9 cellular contexts compared by ENCODE assay signal in genomic region chr4:102535398-102536082, GRCh38. TPM values are rescaled to one million over a fixed set of nuclear protein-coding genes. Genes with fewer than 3 reads are reported as not detected.
DNase-seq lines count a peak whose midpoint lies in the region; ATAC-seq and TF ChIP-seq lines count a peak whose summit lies in the region.
"Had no signal": no experiment of that assay in that cellular context is flagged by ENCODE, and none has a peak within 500 bp of the region (broad histone marks: within the 10 kb centered on the region; RNA-seq: fewer than 3 reads in every experiment).

No MANE protein-coding gene starts in this region.

- no peaks in the 10 kb centered on the region for H3K27me3 Mint-ChIP-seq in T-helper 2 cell treated with Interferon-gamma antibody and Interleukin-4, amounts not matched to agents 5 μg/mL and 100 μg/mL, for 36 hours (ENCODE audit: low read depth)

- no peaks in the 10 kb centered on the region for H3K9me3 Mint-ChIP-seq in T-helper 2 cell treated with Interferon-gamma antibody and Interleukin-4, amounts not matched to agents 5 μg/mL and 100 μg/mL, for 36 hours

- no TSS peak for BruUV-seq in PC-3 (replicated peaks; lab: Mats Ljungman, UMichigan)

- H3K9me3 ChIP-seq in PC-3 (ENCODE audit: low read length), result no peaks in the 10 kb centered on the region
- H3K9me3 ChIP-seq: upper lobe of left lung had no signal

- TF ChIP-seq CTCF in PC-3 (conservative IDR thresholded peaks at IDR 0.05; ENCODE audit: low read depth, low read length), result no peak

- no peaks in the 10 kb centered on the region for H3F3A ChIP-seq in PC-3 (ENCODE audit: low read length, unreplicated experiment)

- no peaks in the 10 kb centered on the region; the same call in 1 of the 2 replicates for H3K36me3 ChIP-seq in PC-3 (ENCODE audit: low read depth, low read length)

- intact Hi-C loops in PC-3 (cut with micrococcal nuclease), result no loop called here

- H3K27ac ChIP-seq in PC-3 (ENCODE audit: low read length), result no peak overlapping the region
- H3K27ac ChIP-seq: upper lobe of left lung had no signal

- H3K4me2 ChIP-seq in PC-3 (ENCODE audit: low read length), result peak overlapping the region; percentile 40; the same call in 1 of the 2 replicates

- no peaks in the 10 kb centered on the region for H3K27me3 ChIP-seq in PC-3 (ENCODE audit: low read length)
- H3K27me3 ChIP-seq: upper lobe of left lung had no signal

- no peaks in the 10 kb centered on the region for H3K9me2 ChIP-seq in PC-3 (replicated peaks; ENCODE audit: low read length)

- peaks cover 25% of the 10 kb centered on the region for H3K4me1 ChIP-seq in PC-3 (ENCODE audit: insufficient read depth, low read length)

- no peak overlapping the region for H3K4me3 Mint-ChIP-seq in T-helper 2 cell treated with Interferon-gamma antibody and Interleukin-4, amounts not matched to agents 5 μg/mL and 100 μg/mL, for 36 hours

- POLR2A ChIA-PET in PC-3 (lab: Charles Lee; ENCODE audit: unreplicated experiment), result no interaction called here

- CTCF ChIA-PET in PC-3 (lab: Charles Lee), result no interaction called here

- DNase-seq in PC-3 (peak; percentile 60), kidney glomerular epithelial cell (lab: John Stamatoyannopoulos, UW) (peak; percentile 35), NCI-H2081 treated with DMSO at 0.1 percent for 48 hours (lab: John Stamatoyannopoulos, UW) (no peak), DMS79 treated with DMSO at 0.1 percent for 48 hours (lab: John Stamatoyannopoulos, UW) (no peak)
- DNase-seq in activated CD4-positive, CD25-positive, alpha-beta regulatory T cell (lab: John Stamatoyannopoulos, UW), result no peak
- DNase-seq in T-helper 2 cell treated with Interferon-gamma antibody and Interleukin-4, amounts not matched to agents 5 μg/mL and 100 μg/mL, for 36 hours (ENCODE audit: low spot score), result no peak
- DNase-seq: upper lobe of left lung had no signal

- peaks cover 50% of the 10 kb centered on the region for H3K36me3 Mint-ChIP-seq in T-helper 2 cell treated with Interferon-gamma antibody and Interleukin-4, amounts not matched to agents 5 μg/mL and 100 μg/mL, for 36 hours (ENCODE audit: low read depth)

- H3K27ac Mint-ChIP-seq in T-helper 2 cell treated with Interferon-gamma antibody and Interleukin-4, amounts not matched to agents 5 μg/mL and 100 μg/mL, for 36 hours, result no peak overlapping the region

- H3K4me3 ChIP-seq in PC-3 (ENCODE audit: low read length), result no peak overlapping the region
- H3K4me3 ChIP-seq: upper lobe of left lung had no signal

- no peak overlapping the region for H2AFZ ChIP-seq in PC-3 (ENCODE audit: low read length)

- H3K79me2 ChIP-seq in PC-3 (ENCODE audit: low read length), result peaks cover 6% of the 10 kb centered on the region

- no peak overlapping the region for H3K9ac ChIP-seq in PC-3 (ENCODE audit: low read length)

- no peaks in the 10 kb centered on the region for H4K20me1 ChIP-seq in PC-3 (ENCODE audit: low read length)

- peaks cover 48% of the 10 kb centered on the region for H3K4me1 Mint-ChIP-seq in T-helper 2 cell treated with Interferon-gamma antibody and Interleukin-4, amounts not matched to agents 5 μg/mL and 100 μg/mL, for 36 hours (ENCODE audit: low read depth)

- peak; percentile 88 for ATAC-seq in GM18511 (IDR thresholded peaks at IDR 0.05; ENCODE audit: unreplicated experiment)
- ATAC-seq in HG02623 (IDR thresholded peaks at IDR 0.05; ENCODE audit: unreplicated experiment), result peak; percentile 82
- peak; percentile 79 for ATAC-seq in PC-3

RNA-seq across cellular contexts. Expression of gene NFKB1, which starts 34.4 kb away (rescaled TPM):
- 22.2 and 22.4 TPM in 2 replicates for total RNA-seq in PC-3 (2014; rRNA removed)

Comparison
In these comparisons a context has a peak if more than half of its experiments do, and no peak if none do; other contexts are left out.
1. DNase-seq: peak in PC-3 (single experiment) and kidney glomerular epithelial cell (single experiment); none in NCI-H2081 treated with DMSO at 0.1 percent for 48 hours (single experiment), DMS79 treated with DMSO at 0.1 percent for 48 hours (single experiment), activated CD4-positive, CD25-positive, alpha-beta regulatory T cell (0 of 4) and T-helper 2 cell treated with Interferon-gamma antibody and Interleukin-4, amounts not matched to agents 5 μg/mL and 100 μg/mL, for 36 hours (single experiment).
2. Peak in every context shown above with its lines, with median percentiles within 50 percentile points of each other: ATAC-seq.